18 cellular contexts compared by ENCODE assay signal in the genomic region with DNA sequence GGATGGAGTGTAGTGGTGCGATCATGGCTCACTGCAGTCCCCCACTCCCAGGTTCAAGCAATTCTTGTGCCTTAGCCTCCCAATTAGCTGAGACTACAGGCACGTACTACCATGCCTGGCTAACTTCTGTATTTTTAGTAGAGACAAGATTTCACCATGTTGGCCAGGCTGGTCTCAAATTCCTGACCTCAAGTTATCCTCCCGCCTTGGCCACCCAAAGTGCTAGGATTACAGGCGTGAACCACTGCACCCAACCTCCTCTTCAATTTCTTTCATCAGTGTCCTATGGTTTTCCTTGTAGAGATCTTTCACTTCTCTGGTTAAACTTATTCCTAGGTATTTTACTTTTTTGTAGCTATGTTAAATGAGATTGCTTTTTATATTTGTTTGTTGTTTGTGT. TPM values are rescaled to one million over a fixed set of nuclear protein-coding genes. Genes with fewer than 3 reads are reported as not detected.
DNase-seq lines count a peak whose midpoint lies in the region; ATAC-seq lines count a peak whose summit lies in the region.
"Had no signal": no experiment of that assay in that cellular context is flagged by ENCODE, and none has a peak within 500 bp of the region (broad histone marks: within the 10 kb centered on the region; RNA-seq: fewer than 3 reads in every experiment).

No MANE protein-coding gene starts in this region.

- peak; percentile 38 to 57 for DNase-seq in SJCRH30
- peak; percentile 47 for DNase-seq in myocyte (ENCODE audit: low read depth)
- no peak for DNase-seq in NCI-H187 treated with DMSO at 0.1 percent for 48 hours (lab: John Stamatoyannopoulos, UW)
- no peak for DNase-seq in Right ventricle myocardium inferior (ENCODE audit: missing footprints)
- DNase-seq: ACHN; CD4-positive, alpha-beta memory T cell; COR-L47; DMS153; DND-41; GF-D8; H7; IMR-90; KBM-7 had no signal

- H3K27me3 ChIP-seq in BLaER1 treated with 17β-estradiol and CSF1 and Interleukin-3, amounts not matched to agents 10 nM and 100 nM, result no peaks in the 10 kb centered on the region
- no peaks in the 10 kb centered on the region for H3K27me3 ChIP-seq in SJCRH30
- no peaks in the 10 kb centered on the region for H3K27me3 ChIP-seq in skeletal muscle tissue (ENCODE audit: control insufficient read depth in 3 of 3, insufficient read depth in 3 of 3, low read length in 3 of 3)

- no peak overlapping the region for H3K27ac ChIP-seq in BLaER1 treated with 17β-estradiol and CSF1 and Interleukin-3, amounts not matched to agents 10 nM and 100 nM
- H3K27ac ChIP-seq in SJCRH30 (no peak overlapping the region), skeletal muscle tissue (ENCODE audit: low read depth, low read length) (peak overlapping the region; percentile 25)
- H3K27ac ChIP-seq: C4-2B had no signal

- H3K9me3 ChIP-seq in BLaER1 treated with 17β-estradiol and CSF1 and Interleukin-3, amounts not matched to agents 10 nM and 100 nM (replicated peaks in 1 of 11), result no peaks in the 10 kb centered on the region
- H3K9me3 ChIP-seq in SJCRH30 (replicated peaks) (no peaks in the 10 kb centered on the region), skeletal muscle tissue (ENCODE audit: control insufficient read depth in 3 of 3, low read length in 3 of 3) (no peaks in the 10 kb centered on the region)

- no peaks in the 10 kb centered on the region for H3K36me3 ChIP-seq in BLaER1 treated with 17β-estradiol and CSF1 and Interleukin-3, amounts not matched to agents 10 nM and 100 nM
- H3K36me3 ChIP-seq in SJCRH30 (no peaks in the 10 kb centered on the region), skeletal muscle tissue (ENCODE audit: control insufficient read depth in 3 of 3, insufficient read depth in 3 of 3, low read length in 3 of 3) (no peaks in the 10 kb centered on the region)

- H3K9ac ChIP-seq in BLaER1 treated with 17β-estradiol and CSF1 and Interleukin-3, amounts not matched to agents 10 nM and 100 nM, result no peak overlapping the region
- peak overlapping the region in 1 of 3 donors; percentile 65 for H3K9ac ChIP-seq in skeletal muscle tissue (ENCODE audit: low read depth in 1 of 3, low read length in 3 of 3)

- no peak overlapping the region for H3K4me3 ChIP-seq in BLaER1 treated with 17β-estradiol and CSF1 and Interleukin-3, amounts not matched to agents 10 nM and 100 nM
- no peak overlapping the region for H3K4me3 ChIP-seq in SJCRH30
- H3K4me3 ChIP-seq in skeletal muscle tissue (ENCODE audit: low read length in 3 of 3), result no peak overlapping the region
- H3K4me3 ChIP-seq: GM23338 had no signal

- peak overlapping the region in 10 of 11 experiments; percentile 45 to 94 (median 78); a peak in 19 of 22 replicates for H3K4me2 ChIP-seq in BLaER1 treated with 17β-estradiol and CSF1 and Interleukin-3, amounts not matched to agents 10 nM and 100 nM
- H3K4me2 ChIP-seq: GM23338 had no signal

- H3K4me1 ChIP-seq in BLaER1 treated with 17β-estradiol and CSF1 and Interleukin-3, amounts not matched to agents 10 nM and 100 nM, result peaks cover 29 to 46% (median 40%) of the 10 kb centered on the region in 10 experiments
- H3K4me1 ChIP-seq in SJCRH30 (peaks cover 19% of the 10 kb centered on the region), skeletal muscle tissue (ENCODE audit: control insufficient read depth in 3 of 3, insufficient read depth in 3 of 3, low read length in 3 of 3) (peaks cover 0 to 10% (median 10%) of the 10 kb centered on the region in 3 donors)

- ATAC-seq in GM21447 (IDR thresholded peaks at IDR 0.05; ENCODE audit: unreplicated experiment) (no peak), Right ventricle myocardium inferior (no peak)
- ATAC-seq: GM23338 had no signal

- intact Hi-C loops in Right ventricle myocardium inferior (cut with DNase I), result no loop called here

- H4K20me1 ChIP-seq in BLaER1 treated with 17β-estradiol and CSF1 and Interleukin-3, amounts not matched to agents 10 nM and 100 nM, result no peaks in the 10 kb centered on the region

RNA-seq across cellular contexts. Expression of a gene that starts 10.7 kb away (rescaled TPM):
- total RNA-seq in SJCRH30 (2014; rRNA removed; shearing (Covaris generic)), result 43.0 and 46.5 TPM in 2 replicates
- total RNA-seq in myocyte, result 41.3 and 70.3 TPM in 2 replicates
- polyA plus RNA-seq in myocyte (2012), result 56.4 TPM
- total RNA-seq in skeletal muscle tissue, result 42.8 TPM
- total RNA-seq in Right ventricle myocardium inferior, result 100 TPM

RNA-seq across cellular contexts. Expression of a gene that starts 42.3 kb away (rescaled TPM):
- total RNA-seq in SJCRH30 (2014; rRNA removed; shearing (Covaris generic)), result 10.0 and 11.4 TPM in 2 replicates
- total RNA-seq in myocyte (13.7 and 18.4 TPM in 2 replicates), skeletal muscle tissue (15.1 TPM), Right ventricle myocardium inferior (11.6 TPM)
- 16.8 TPM for polyA plus RNA-seq in myocyte (2012)

Comparison
In these comparisons a context has a peak if more than half of its experiments do, and no peak if none do; other contexts are left out.
1. DNase-seq: peak in SJCRH30 (2 of 2) and myocyte (single experiment); none in NCI-H187 treated with DMSO at 0.1 percent for 48 hours (single experiment) and Right ventricle myocardium inferior (single experiment).